Comparison of ENCODE assay signal across 8 cellular contexts in the genomic region with DNA sequence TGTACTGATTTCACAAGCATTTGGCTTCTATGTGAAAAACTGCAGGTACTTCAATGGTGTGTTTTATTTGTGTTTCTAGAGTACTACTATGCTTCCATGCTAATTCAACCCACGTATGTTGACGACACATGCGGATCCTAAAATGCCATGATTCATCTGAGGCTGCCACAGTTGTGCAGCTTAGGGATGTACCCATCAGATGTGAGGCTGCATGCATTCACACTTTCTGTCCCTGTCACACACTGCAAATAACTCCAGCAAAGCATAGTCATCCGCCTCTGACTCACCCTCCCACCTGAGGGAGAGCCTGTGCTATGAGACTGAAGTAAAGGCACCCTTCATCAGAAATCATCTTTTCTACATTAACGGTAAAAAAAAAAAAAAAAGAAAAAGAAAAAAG. TPM values are rescaled to one million over a fixed set of nuclear protein-coding genes. Genes with fewer than 3 reads are reported as not detected.
DNase-seq lines count a peak whose midpoint lies in the region; ATAC-seq and TF ChIP-seq lines count a peak whose summit lies in the region.

No MANE protein-coding gene starts in this region.

- intact Hi-C loops in sciatic nerve (cut with DNase I) = no loop called here

- DNase-seq in ACHN (peak; percentile 52), LHCN-M2 (ENCODE audit: low read depth) (peak; percentile 72), activated T-cell treated with anti-CD3 and anti-CD28 coated beads for 48 hours (ENCODE audit: low read depth) (peak; percentile 69), myocyte (ENCODE audit: low read depth) (peak; percentile 76), sciatic nerve (ENCODE audit: low spot score) (no peak), NCI-H526 (lab: John Stamatoyannopoulos, UW) (no peak), BE2C (no peak)

- ATAC-seq in sciatic nerve = no peak
- no peak for ATAC-seq in GM21526 (IDR thresholded peaks at IDR 0.05; ENCODE audit: low FRiP score, unreplicated experiment)

- no peak overlapping the region for H3K4me3 ChIP-seq in BE2C (ENCODE audit: low read depth, low read length)

- TF ChIP-seq CTCF in BE2C (IDR thresholded peaks at IDR 0.05; ENCODE audit: low read depth, low read length) = no peak

- in situ Hi-C loops in ACHN (cut with HindIII; ENCODE audit: low pct_ligation_motif_present, low pct_unique_long_range_greater_than_20kb, low sequenced_read_pairs) = no loop called here

- no peaks in the 10 kb centered on the region; the same call in 1 of the 2 replicates for H3K4me1 ChIP-seq in BE2C

- no peaks in the 10 kb centered on the region for H3K36me3 ChIP-seq in BE2C

- no peaks in the 10 kb centered on the region for H3K27me3 ChIP-seq in BE2C

- H3K9me3 ChIP-seq in BE2C = no peaks in the 10 kb centered on the region

RNA-seq across cellular contexts. Expression of a gene that starts 22.1 kb away (rescaled TPM):
- 13.1 and 17.3 TPM in 2 replicates for total RNA-seq in LHCN-M2 (2014; rRNA removed)
- 19.0 TPM for polyA plus RNA-seq in LHCN-M2 (2012)
- 22.1 and 24.9 TPM in 2 replicates for total RNA-seq in myocyte
- polyA plus RNA-seq in myocyte (2012) = 24.1 TPM
- 25.5 TPM for total RNA-seq in sciatic nerve
- 7.0 TPM for polyA plus RNA-seq in BE2C (2012; ENCODE audit: insufficient read depth, insufficient read length, low read depth)

Comparison
In these comparisons a context has a peak if more than half of its experiments do, and no peak if none do; other contexts are left out.
1. DNase-seq: peak in ACHN (single experiment), LHCN-M2 (single experiment), activated T-cell treated with anti-CD3 and anti-CD28 coated beads for 48 hours (single experiment) and myocyte (single experiment); none in sciatic nerve (single experiment), NCI-H526 (0 of 2) and BE2C (single experiment).